Comparison of ENCODE assay signal across 1 cellular context in the genomic region with DNA sequence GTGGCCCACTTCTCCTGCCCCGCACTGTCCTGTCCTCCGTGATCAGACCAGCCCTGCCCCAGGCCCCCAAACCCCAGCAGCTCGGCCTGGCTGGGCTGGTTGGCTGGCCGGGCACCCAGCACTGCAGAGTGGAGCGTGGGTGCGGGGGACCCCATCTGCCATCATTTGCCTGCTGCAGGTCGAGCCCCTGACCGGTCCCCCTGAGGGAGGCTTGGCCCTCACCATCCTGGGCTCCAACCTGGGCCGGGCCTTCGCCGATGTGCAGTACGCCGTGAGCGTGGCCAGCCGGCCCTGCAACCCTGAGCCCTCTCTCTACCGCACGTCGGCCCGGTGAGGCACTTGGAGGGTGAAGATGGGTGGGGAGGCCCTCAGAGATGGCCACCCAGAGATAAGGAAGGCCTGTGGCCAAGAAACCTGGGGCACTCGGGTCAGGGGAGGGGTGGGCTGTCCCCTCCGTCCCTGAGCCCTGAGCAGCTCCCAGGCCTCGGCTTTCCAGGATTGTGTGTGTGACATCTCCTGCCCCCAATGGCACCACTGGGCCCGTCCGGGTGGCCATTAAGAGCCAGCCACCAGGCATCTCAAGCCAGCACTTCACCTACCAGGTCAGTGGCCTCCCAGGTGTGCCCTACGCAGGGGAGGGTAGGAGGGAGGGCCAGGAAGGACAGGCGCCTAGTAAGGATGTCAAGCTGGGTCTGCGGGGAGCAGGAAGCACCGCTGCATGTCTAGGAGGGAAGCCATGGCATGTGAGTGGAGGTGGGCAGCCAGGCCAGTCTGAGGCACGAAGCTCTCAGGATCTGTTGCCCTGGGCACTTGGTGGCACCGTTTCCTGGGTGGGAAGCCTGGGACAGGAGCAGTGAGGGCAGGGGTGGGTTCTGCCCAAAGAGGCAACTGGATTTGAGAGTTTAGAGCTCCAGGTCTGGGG.
TF ChIP-seq lines count a peak whose summit lies in the region.

No MANE protein-coding gene starts in this region.

TF ChIP-seq in HepG2, 621 proteins besides CTCF, POLR2A, EP300 and RAD21:
- TF ChIP-seq SNAI1 (CRISPR knock-in tag; IDR thresholded peaks at IDR 0.05; ENCODE audit: borderline replicate concordance) (no peak), ISX (CRISPR knock-in tag; conservative IDR thresholded peaks at IDR 0.05) (no peak)
- TF ChIP-seq, protein P1, sequence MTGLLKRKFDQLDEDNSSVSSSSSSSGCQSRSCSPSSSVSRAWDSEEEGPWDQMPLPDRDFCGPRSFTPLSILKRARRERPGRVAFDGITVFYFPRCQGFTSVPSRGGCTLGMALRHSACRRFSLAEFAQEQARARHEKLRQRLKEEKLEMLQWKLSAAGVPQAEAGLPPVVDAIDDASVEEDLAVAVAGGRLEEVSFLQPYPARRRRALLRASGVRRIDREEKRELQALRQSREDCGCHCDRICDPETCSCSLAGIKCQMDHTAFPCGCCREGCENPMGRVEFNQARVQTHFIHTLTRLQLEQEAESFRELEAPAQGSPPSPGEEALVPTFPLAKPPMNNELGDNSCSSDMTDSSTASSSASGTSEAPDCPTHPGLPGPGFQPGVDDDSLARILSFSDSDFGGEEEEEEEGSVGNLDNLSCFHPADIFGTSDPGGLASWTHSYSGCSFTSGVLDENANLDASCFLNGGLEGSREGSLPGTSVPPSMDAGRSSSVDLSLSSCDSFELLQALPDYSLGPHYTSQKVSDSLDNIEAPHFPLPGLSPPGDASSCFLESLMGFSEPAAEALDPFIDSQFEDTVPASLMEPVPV (CRISPR knock-in tag; IDR thresholded peaks at IDR 0.05), result no peak
- TF ChIP-seq, protein P2, sequence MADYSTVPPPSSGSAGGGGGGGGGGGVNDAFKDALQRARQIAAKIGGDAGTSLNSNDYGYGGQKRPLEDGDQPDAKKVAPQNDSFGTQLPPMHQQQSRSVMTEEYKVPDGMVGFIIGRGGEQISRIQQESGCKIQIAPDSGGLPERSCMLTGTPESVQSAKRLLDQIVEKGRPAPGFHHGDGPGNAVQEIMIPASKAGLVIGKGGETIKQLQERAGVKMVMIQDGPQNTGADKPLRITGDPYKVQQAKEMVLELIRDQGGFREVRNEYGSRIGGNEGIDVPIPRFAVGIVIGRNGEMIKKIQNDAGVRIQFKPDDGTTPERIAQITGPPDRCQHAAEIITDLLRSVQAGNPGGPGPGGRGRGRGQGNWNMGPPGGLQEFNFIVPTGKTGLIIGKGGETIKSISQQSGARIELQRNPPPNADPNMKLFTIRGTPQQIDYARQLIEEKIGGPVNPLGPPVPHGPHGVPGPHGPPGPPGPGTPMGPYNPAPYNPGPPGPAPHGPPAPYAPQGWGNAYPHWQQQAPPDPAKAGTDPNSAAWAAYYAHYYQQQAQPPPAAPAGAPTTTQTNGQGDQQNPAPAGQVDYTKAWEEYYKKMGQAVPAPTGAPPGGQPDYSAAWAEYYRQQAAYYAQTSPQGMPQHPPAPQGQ (CRISPR knock-in tag; IDR thresholded peaks at IDR 0.05; ENCODE audit: borderline replicate concordance), result no peak
TF ChIP-seq in HepG2: peak in this region for 0.
